In genomic region chr9:297104-297794, GRCh38 we compare ENCODE assay signal across 9 cellular contexts.
A peak's percentile ranks its signal among the peaks of the same experiment; 100 is the strongest.
DNase-seq lines count a peak whose midpoint lies in the region; ATAC-seq and TF ChIP-seq lines count a peak whose summit lies in the region.
"Had no signal": no experiment of that assay in that cellular context is flagged by ENCODE, and none has a peak within 500 bp of the region (broad histone marks: within the 10 kb centered on the region; RNA-seq: fewer than 3 reads in every experiment).

No MANE protein-coding gene starts in this region.

- no peaks in the 10 kb centered on the region for H3K27me3 Mint-ChIP-seq in activated CD8-positive, alpha-beta T cell treated with anti-CD3 and anti-CD28 coated beads for 36 hours

- no peaks in the 10 kb centered on the region for H3K36me3 ChIP-seq in mucosa of descending colon (ENCODE audit: low read depth)
- H3K36me3 ChIP-seq in BE2C, result no peaks in the 10 kb centered on the region

- CTCF ChIA-PET in activated CD8-positive, alpha-beta T cell treated with anti-CD3 and anti-CD28 coated beads for 36 hours (lab: Charles Lee), result no interaction called here

- H3K4me1 Mint-ChIP-seq in activated CD8-positive, alpha-beta T cell treated with anti-CD3 and anti-CD28 coated beads for 36 hours (ENCODE audit: low read depth), result peaks cover 42% of the 10 kb centered on the region

- H3K27ac Mint-ChIP-seq in activated CD8-positive, alpha-beta T cell treated with anti-CD3 and anti-CD28 coated beads for 36 hours, result peak overlapping the region; percentile 78

- DNase-seq in GM12864 (ENCODE audit: low read depth) (peak; percentile 71), mucosa of descending colon (peak in 1 of 3 donors; percentile 30), T1000 (lab: John Stamatoyannopoulos, UW) (no peak), NCI-H524 treated with DMSO at 0.1 percent for 48 hours (lab: John Stamatoyannopoulos, UW) (no peak), BE2C (no peak)
- DNase-seq in activated CD8-positive, alpha-beta T cell treated with anti-CD3 and anti-CD28 coated beads for 36 hours, result peak; percentile 38
- DNase-seq: IMR-90 had no signal

- H3K27me3 ChIP-seq in BE2C, result no peaks in the 10 kb centered on the region

- intact Hi-C loops in activated CD8-positive, alpha-beta T cell treated with anti-CD3 and anti-CD28 coated beads for 36 hours (cut with micrococcal nuclease), result no loop called here
- intact Hi-C loops in mucosa of descending colon (cut with DNase I, micrococcal nuclease), result no loop called here

- H3K4me3 Mint-ChIP-seq in activated CD8-positive, alpha-beta T cell treated with anti-CD3 and anti-CD28 coated beads for 36 hours, result no peak overlapping the region

- H3K4me3 ChIP-seq in GM12864 (ENCODE audit: low read depth, low read length) (no peak overlapping the region), mucosa of descending colon (no peak overlapping the region), BE2C (ENCODE audit: low read depth, low read length) (no peak overlapping the region)

- H3K9me3 ChIP-seq in mucosa of descending colon (no peaks in the 10 kb centered on the region), BE2C (no peaks in the 10 kb centered on the region)

- no peaks in the 10 kb centered on the region for H3K9me3 Mint-ChIP-seq in activated CD8-positive, alpha-beta T cell treated with anti-CD3 and anti-CD28 coated beads for 36 hours

- H3K4me1 ChIP-seq in mucosa of descending colon (ENCODE audit: low read depth) (peaks cover 7% of the 10 kb centered on the region), BE2C (no peaks in the 10 kb centered on the region)

- ATAC-seq in GM21381 (IDR thresholded peaks at IDR 0.05; ENCODE audit: unreplicated experiment) (peak; percentile 98), HG03457 (IDR thresholded peaks at IDR 0.05; ENCODE audit: unreplicated experiment) (peak; percentile 96), mucosa of descending colon (peak; percentile 96)
- peak; percentile 82 for ATAC-seq in activated CD8-positive, alpha-beta T cell treated with anti-CD3 and anti-CD28 coated beads for 36 hours

- TF ChIP-seq CTCF in GM12864 (IDR thresholded peaks at IDR 0.05; ENCODE audit: low read depth, low read length, missing control alignments), result no peak
- no peak for TF ChIP-seq CTCF in activated CD8-positive, alpha-beta T cell treated with anti-CD3 and anti-CD28 coated beads for 36 hours (IDR thresholded peaks at IDR 0.05)
- no peak for TF ChIP-seq CTCF in mucosa of descending colon (IDR thresholded peaks at IDR 0.05)
- no peak for TF ChIP-seq CTCF in BE2C (IDR thresholded peaks at IDR 0.05; ENCODE audit: low read depth, low read length)

- peaks cover 71% of the 10 kb centered on the region for H3K36me3 Mint-ChIP-seq in activated CD8-positive, alpha-beta T cell treated with anti-CD3 and anti-CD28 coated beads for 36 hours (ENCODE audit: low read depth)

- POLR2A ChIA-PET in activated CD8-positive, alpha-beta T cell treated with anti-CD3 and anti-CD28 coated beads for 36 hours (lab: Charles Lee), result interaction anchor here (0.7 to 1.4 kb wide), 2 partner anchors 10 to 16 kb away, joined by 3 to 6 read pairs; no protein-coding TSS in a partner anchor

Comparison
In these comparisons a context has a peak if more than half of its experiments do, and no peak if none do; other contexts are left out.
1. DNase-seq: peak in GM12864 (single experiment) and activated CD8-positive, alpha-beta T cell treated with anti-CD3 and anti-CD28 coated beads for 36 hours (single experiment); none in T1000 (single experiment), NCI-H524 treated with DMSO at 0.1 percent for 48 hours (single experiment) and BE2C (single experiment).
2. Peak in every context shown above with its lines, with median percentiles within 50 percentile points of each other: ATAC-seq.